Comparison of ENCODE assay signal across 19 cellular contexts in the genomic region with DNA sequence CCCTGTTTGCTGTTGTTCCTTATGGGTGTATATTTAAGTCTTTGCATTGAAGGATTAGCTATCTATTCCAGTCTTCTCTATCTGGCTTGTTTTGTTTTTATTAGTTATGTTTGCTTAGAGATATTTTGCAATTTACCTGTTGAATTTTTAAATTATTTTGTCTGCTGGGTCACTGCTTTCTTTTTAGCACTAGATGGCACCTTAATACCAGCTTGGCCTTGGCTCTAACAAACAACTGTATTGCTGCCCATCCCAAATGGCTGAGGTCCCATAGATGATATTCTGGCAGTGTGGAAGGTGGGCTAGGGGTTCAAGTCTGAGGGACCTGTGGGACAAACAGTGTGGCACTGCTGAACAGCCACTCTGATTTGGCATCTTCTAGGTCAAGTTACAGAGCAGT.
"Had no signal": no experiment of that assay in that cellular context is flagged by ENCODE, and none has a peak within 500 bp of the region (broad histone marks: within the 10 kb centered on the region; RNA-seq: fewer than 3 reads in every experiment).

No MANE protein-coding gene starts in this region.

- H3K27ac Mint-ChIP-seq: activated CD4-positive, alpha-beta T cell treated with anti-CD3 and anti-CD28 coated beads, Interleukin-2, amount 10 ng/mL, durations not matched to agents 24 days and 14 days; activated CD8-positive, alpha-beta T cell treated with anti-CD3 and anti-CD28 coated beads, Interleukin-2, amount 10 ng/mL, durations not matched to agents 7 days and 5 days; activated naive CD4-positive, alpha-beta T cell treated with anti-CD3 and anti-CD28 coated beads, Interleukin-2, amount 50 U/mL, for 72 hours; naive B cell; T-helper 1 cell treated with Interleukin-12 subunit alpha and Interleukin-12 subunit beta and Interleukin-4 antibody, amounts not matched to agents 30 μg/mL and 1 μg/mL, for 36 hours had no signal

- H3K4me3 Mint-ChIP-seq: activated CD4-positive, alpha-beta T cell treated with anti-CD3 and anti-CD28 coated beads, Interleukin-2, amount 10 ng/mL, durations not matched to agents 24 days and 14 days; activated CD8-positive, alpha-beta T cell treated with anti-CD3 and anti-CD28 coated beads, Interleukin-2, amount 10 ng/mL, durations not matched to agents 7 days and 5 days; naive B cell; T-helper 1 cell treated with Interleukin-12 subunit alpha and Interleukin-12 subunit beta and Interleukin-4 antibody, amounts not matched to agents 30 μg/mL and 1 μg/mL, for 36 hours had no signal

- H3K9me3 ChIP-seq: body of pancreas, pancreas had no signal

- H3K27me3 ChIP-seq: body of pancreas, foreskin keratinocyte, pancreas had no signal

- H3K4me1 Mint-ChIP-seq: activated CD4-positive, alpha-beta T cell treated with anti-CD3 and anti-CD28 coated beads, Interleukin-2, amount 10 ng/mL, durations not matched to agents 24 days and 14 days; naive B cell had no signal

- H3K36me3 ChIP-seq: pancreas, thoracic aorta had no signal

- H3K27ac ChIP-seq: body of pancreas, coronary artery, foreskin keratinocyte, pancreas, thoracic aorta had no signal

- DNase-seq: activated CD4-positive, alpha-beta T cell treated with anti-CD3 and anti-CD28 coated beads, Interleukin-2, amount 10 ng/mL, durations not matched to agents 24 days and 14 days; activated CD4-positive, CD25-positive, alpha-beta regulatory T cell; activated CD8-positive, alpha-beta memory T cell treated with anti-CD3 and anti-CD28 coated beads, Interleukin-2, amount 50 U/mL, for 4 hours; activated CD8-positive, alpha-beta T cell treated with anti-CD3 and anti-CD28 coated beads, Interleukin-2, amount 10 ng/mL, durations not matched to agents 7 days and 5 days; activated gamma-delta T cell; activated T-cell treated with anti-CD3 and anti-CD28 coated beads, Interleukin-2, amount 50 U/mL, for 48 hours; body of pancreas; caudate nucleus; foreskin keratinocyte; left colon; naive B cell; pancreas; stimulated activated CD4-positive, alpha-beta T cell treated with anti-CD3 and anti-CD28 coated beads, Interleukin-12 subunit alpha, Interleukin-12 subunit beta, amount 100 ng/mL, for 4 hours; stimulated activated CD4-positive, alpha-beta T cell treated with anti-CD3 and anti-CD28 coated beads, Interleukin-2, amount 100 ng/mL, for 24 hours had no signal

- H3K4me3 ChIP-seq: body of pancreas, coronary artery, lung, pancreas, thoracic aorta had no signal

- H3K27me3 Mint-ChIP-seq: activated CD4-positive, alpha-beta T cell treated with anti-CD3 and anti-CD28 coated beads, Interleukin-2, amount 10 ng/mL, durations not matched to agents 24 days and 14 days; naive B cell had no signal

- H3K4me1 ChIP-seq: body of pancreas, foreskin keratinocyte, pancreas had no signal
